18 cellular contexts compared by ENCODE assay signal in the genomic region with DNA sequence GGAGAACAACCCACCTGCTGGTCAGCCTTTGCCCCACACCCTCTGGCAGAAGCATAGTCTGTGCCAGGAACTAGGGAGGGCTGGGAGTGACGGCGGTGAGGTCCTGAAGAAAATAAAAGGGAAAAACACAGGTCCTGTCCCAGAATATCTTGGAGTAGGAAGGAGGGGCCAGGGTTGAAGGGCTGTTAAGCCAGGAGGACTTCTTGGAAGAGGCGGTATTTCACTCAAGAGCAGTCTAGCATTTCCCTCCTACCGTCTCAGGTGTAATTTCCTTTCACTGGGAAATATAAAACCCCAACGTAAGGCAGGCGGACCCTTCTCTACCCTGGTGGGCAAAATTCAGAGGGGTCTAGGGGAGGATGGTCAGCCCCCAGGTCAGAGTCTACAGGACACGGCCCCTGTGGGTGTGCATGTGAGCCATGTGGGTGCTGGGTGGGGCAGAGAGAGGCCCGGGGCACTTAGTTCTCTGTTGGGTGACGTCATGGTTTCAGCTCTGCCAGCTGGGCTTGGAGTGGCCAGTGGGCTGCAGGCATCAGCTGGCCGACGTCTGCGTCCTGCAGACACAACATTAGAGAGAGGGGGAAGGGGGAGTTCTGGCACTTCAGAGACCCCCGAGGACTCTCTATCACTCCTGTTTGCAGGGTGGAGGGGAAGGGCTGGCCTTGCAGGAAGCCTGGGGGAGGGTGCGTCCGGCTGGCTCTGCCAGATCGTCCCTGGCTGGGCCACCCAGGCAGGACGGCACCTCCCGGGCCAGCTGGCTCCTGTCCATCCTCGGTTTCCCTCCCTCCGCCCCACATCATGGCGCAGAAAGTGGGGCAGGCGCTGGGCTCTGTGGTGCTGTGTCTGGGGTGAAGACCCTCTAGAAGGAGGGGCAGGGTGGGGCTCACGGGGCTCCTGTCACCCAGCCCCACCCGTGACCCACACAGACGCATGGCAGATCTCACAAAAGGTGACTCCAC.
"Had no signal": no experiment of that assay in that cellular context is flagged by ENCODE, and none has a peak within 500 bp of the region (broad histone marks: within the 10 kb centered on the region; RNA-seq: fewer than 3 reads in every experiment).

No MANE protein-coding gene starts in this region.

- H3K4me3 ChIP-seq: adrenal gland, colonic mucosa, smooth muscle cell, uterus had no signal

- H3K27me3 ChIP-seq: colonic mucosa, uterus had no signal

- H3K4me2 ChIP-seq: smooth muscle cell had no signal

- H3K4me3 Mint-ChIP-seq: activated CD8-positive, alpha-beta T cell treated with anti-CD3 and anti-CD28 coated beads for 36 hours; activated T-cell treated with anti-CD3 and anti-CD28 coated beads, Interleukin-2, amount 50 U/mL, for 4 hours; natural killer cell treated with Interleukin-12 subunit alpha and Interleukin-12 subunit beta and Interleukin-15 and Interleukin-18, amount 100 ng/mL, for 72 hours; T-helper 17 cell had no signal

- H3K27ac ChIP-seq: adrenal gland, colonic mucosa, uterus had no signal

- ATAC-seq: activated CD8-positive, alpha-beta T cell treated with anti-CD3 and anti-CD28 coated beads for 36 hours; activated T-cell treated with anti-CD3 and anti-CD28 coated beads, Interleukin-2, amount 50 U/mL, for 4 hours; esophagus mucosa; natural killer cell treated with Interleukin-12 subunit alpha and Interleukin-12 subunit beta and Interleukin-15 and Interleukin-18, amount 100 ng/mL, for 72 hours; T-helper 17 cell had no signal

- FAIRE-seq: keratinocyte had no signal

- H3K4me1 Mint-ChIP-seq: T-helper 17 cell had no signal

- DNase-seq: activated CD4-positive, alpha-beta T cell treated with anti-CD3 and anti-CD28 coated beads for 4 hours; activated CD8-positive, alpha-beta T cell treated with anti-CD3 and anti-CD28 coated beads for 36 hours; activated effector memory CD4-positive, alpha-beta T cell treated with Interleukin-2 at 50 U/mL for 16 hours; activated naive CD4-positive, alpha-beta T cell treated with anti-CD3 and anti-CD28 coated beads, Interleukin-2, amount 50 U/mL, for 16 hours; activated T-cell treated with anti-CD3 and anti-CD28 coated beads, Interleukin-2, amount 50 U/mL, for 4 hours; adrenal gland; colonic mucosa; hippocampal formation; stimulated activated CD4-positive, alpha-beta T cell treated with anti-CD3 and anti-CD28 coated beads, Interleukin-4, amount 100 ng/mL, for 4 hours; stimulated activated CD8-positive, alpha-beta memory T cell treated with anti-CD3 and anti-CD28 coated beads, Interleukin-4, amount 100 ng/mL, for 48 hours; stimulated activated naive CD4-positive, alpha-beta T cell treated with Interleukin-2 at 50 U/mL for 16 hours; T-helper 17 cell; uterus had no signal

- H3K36me3 ChIP-seq: adrenal gland, colonic mucosa, uterus had no signal

- H3K27me3 Mint-ChIP-seq: activated CD8-positive, alpha-beta T cell treated with anti-CD3 and anti-CD28 coated beads for 36 hours; natural killer cell treated with Interleukin-12 subunit alpha and Interleukin-12 subunit beta and Interleukin-15 and Interleukin-18, amount 100 ng/mL, for 72 hours; progenitor cell of endocrine pancreas; T-helper 17 cell had no signal

- H3K4me1 ChIP-seq: adrenal gland, colonic mucosa, uterus had no signal

- H3K27ac Mint-ChIP-seq: activated CD8-positive, alpha-beta T cell treated with anti-CD3 and anti-CD28 coated beads for 36 hours; natural killer cell treated with Interleukin-12 subunit alpha and Interleukin-12 subunit beta and Interleukin-15 and Interleukin-18, amount 100 ng/mL, for 72 hours; progenitor cell of endocrine pancreas; T-helper 17 cell had no signal
